In genomic region chr2:143691136-143691535, GRCh38 we compare ENCODE assay signal across 11 cellular contexts.
"Had no signal": no experiment of that assay in that cellular context is flagged by ENCODE, and none has a peak within 500 bp of the region (broad histone marks: within the 10 kb centered on the region; RNA-seq: fewer than 3 reads in every experiment).

No MANE protein-coding gene starts in this region.

- H3K9me3 ChIP-seq: body of pancreas, spleen had no signal

- H3K4me3 ChIP-seq: body of pancreas, spleen had no signal

- H3K27me3 ChIP-seq: body of pancreas, spleen had no signal

- ATAC-seq: body of pancreas; naive thymus-derived CD4-positive, alpha-beta T cell had no signal

- DNase-seq: activated CD4-positive, alpha-beta T cell treated with anti-CD3 and anti-CD28 coated beads, Interleukin-2, amount 50 U/mL, for 4 hours; activated CD8-positive, alpha-beta memory T cell treated with anti-CD3 and anti-CD28 coated beads, Interleukin-2, amount 50 U/mL, for 4 hours; amygdala; body of pancreas; mesenchymal stem cell; naive thymus-derived CD4-positive, alpha-beta T cell; nucleus accumbens; spleen; stimulated activated CD4-positive, alpha-beta T cell treated with anti-CD3 and anti-CD28 coated beads, Interleukin-4, amount 100 ng/mL, for 4 hours; stimulated activated naive B cell treated with anti-CD40 and anti-IgM and Interleukin-4, amounts not matched to agents 10 μg/mL and 1 μg/mL and 100 μg/mL, for 72 hours; T-helper 2 cell had no signal

- H3K4me1 ChIP-seq: body of pancreas had no signal

- H3K36me3 ChIP-seq: spleen had no signal
